Comparison of ENCODE assay signal across 11 cellular contexts in genomic region chr1:27025718-27026117, GRCh38.
"Had no signal": no experiment of that assay in that cellular context is flagged by ENCODE, and none has a peak within 500 bp of the region (broad histone marks: within the 10 kb centered on the region; RNA-seq: fewer than 3 reads in every experiment).

No MANE protein-coding gene starts in this region.

- DNase-seq: GM23248, GOT3, H7, H9, HCEC 1CT, HFFc6 had no signal

- FAIRE-seq: H1, H54 had no signal

- H3K4me1 ChIP-seq: HAP-1 had no signal

- H3K4me2 ChIP-seq: GM23338 had no signal

- H3K27ac Mint-ChIP-seq: GM23338, HFFc6 had no signal

- H3K9ac ChIP-seq: GM23248 had no signal

- H3K9me3 Mint-ChIP-seq: GM23338, H9, HFFc6 had no signal

- ATAC-seq: GM23338, HCT116 had no signal

- H2AFZ ChIP-seq: GM23248, GM23338 had no signal

- H3K27ac ChIP-seq: GM23248 had no signal

- H3K9me3 ChIP-seq: HAP-1 had no signal

- H3K36me3 ChIP-seq: HAP-1 had no signal

- H3K4me3 Mint-ChIP-seq: GM23338, H9, HFFc6 had no signal

- H3K4me3 ChIP-seq: GM23248, GM23338, HAP-1 had no signal
